ENCODE assay signal across 27 cellular contexts in genomic region chr4:159352609-159353008, GRCh38.
DNase-seq lines count a peak whose midpoint lies in the region; ATAC-seq and TF ChIP-seq lines count a peak whose summit lies in the region.
"Had no signal": no experiment of that assay in that cellular context is flagged by ENCODE, and none has a peak within 500 bp of the region (broad histone marks: within the 10 kb centered on the region; RNA-seq: fewer than 3 reads in every experiment).

No MANE protein-coding gene starts in this region.

- no peaks in the 10 kb centered on the region for H3K4me1 Mint-ChIP-seq in CD8-positive, alpha-beta memory T cell

- H3K9me3 Mint-ChIP-seq in CD8-positive, alpha-beta memory T cell: no peaks in the 10 kb centered on the region
- H3K9me3 Mint-ChIP-seq: CD8-positive, alpha-beta T cell had no signal

- H3K4me3 ChIP-seq in cardiac muscle cell: no peak overlapping the region
- H3K4me3 ChIP-seq in dorsolateral prefrontal cortex: peak overlapping the region in 2 of 59 donors; percentile 1 to 14
- H3K4me3 ChIP-seq in CD8-positive, alpha-beta memory T cell (ENCODE audit: low read length): no peak overlapping the region
- H3K4me3 ChIP-seq: K562 had no signal

- H3K27me3 Mint-ChIP-seq in CD8-positive, alpha-beta memory T cell: no peaks in the 10 kb centered on the region

- CTCF ChIA-PET in CD8-positive, alpha-beta memory T cell (lab: Charles Lee): no interaction called here

- no peak overlapping the region for H3K4me3 Mint-ChIP-seq in CD8-positive, alpha-beta memory T cell
- H3K4me3 Mint-ChIP-seq: CD8-positive, alpha-beta T cell had no signal

- H3K4me1 ChIP-seq in cardiac muscle cell (ENCODE audit: low read depth): peaks cover 29% of the 10 kb centered on the region
- H3K4me1 ChIP-seq in CD8-positive, alpha-beta memory T cell (ENCODE audit: insufficient read depth, low read length): no peaks in the 10 kb centered on the region

- H3K27ac ChIP-seq in cardiac muscle cell (peak overlapping the region; percentile 98), dorsolateral prefrontal cortex (peak overlapping the region in 44 of 59 donors; percentile 1 to 78 (median 32))
- H3K27ac ChIP-seq in CD8-positive, alpha-beta memory T cell (ENCODE audit: low read depth, low read length): no peak overlapping the region

- ATAC-seq in left cardiac atrium (no peak), HG02885 (IDR thresholded peaks at IDR 0.05; ENCODE audit: poor library complexity, unreplicated experiment) (no peak)
- ATAC-seq: CD8-positive, alpha-beta T cell; HCT116; HepG2; K562 had no signal

- no peaks in the 10 kb centered on the region for H3K9me3 ChIP-seq in cardiac muscle cell (ENCODE audit: low read depth)
- H3K9me3 ChIP-seq in CD8-positive, alpha-beta memory T cell (ENCODE audit: low read length): no peaks in the 10 kb centered on the region

- H3K27ac Mint-ChIP-seq in CD8-positive, alpha-beta memory T cell: peak overlapping the region in 1 of 8 donors; percentile 52
- H3K27ac Mint-ChIP-seq: CD8-positive, alpha-beta T cell had no signal

- POLR2A ChIA-PET in CD8-positive, alpha-beta memory T cell (lab: Charles Lee): no interaction called here

- no peak for DNase-seq in cardiac muscle cell (ENCODE audit: low read depth in 1 of 2, low spot score in 1 of 2)
- no peak for DNase-seq in left cardiac atrium
- DNase-seq in dorsolateral prefrontal cortex: peak in 4 of 10 donors; percentile 41 to 59 (median 44)
- peak; percentile 62 for DNase-seq in inferior parietal cortex (ENCODE audit: extremely low spot score)
- DNase-seq in NCI-H2171 (lab: John Stamatoyannopoulos, UW): no peak
- DNase-seq in NOMO-1 treated with DMSO at 0.1 percent for 48 hours (lab: John Stamatoyannopoulos, UW; ENCODE audit: unreplicated experiment): no peak
- no peak for DNase-seq in CD8-positive, alpha-beta memory T cell
- DNase-seq: CD8-positive, alpha-beta T cell; DMS 273 treated with DMSO at 0.1 percent for 48 hours; DMS79; EL; GF-D8; Kasumi-1; MV-4-11; NCI-H1105; NCI-H1436 treated with DMSO at 0.1 percent for 48 hours; NCI-H187 treated with DMSO at 0.1 percent for 48 hours; NCI-H446 treated with DMSO at 0.1 percent for 48 hours; NCI-H526; NCI-H82; NK-92 treated with Interleukin-12 subunit alpha and Interleukin-12 subunit beta, amount 100 ng/mL, for 24 hours; RPMI8226; SHP77 treated with DMSO at 0.1 percent for 48 hours had no signal

- peaks cover 59% of the 10 kb centered on the region for H3K36me3 ChIP-seq in cardiac muscle cell
- H3K36me3 ChIP-seq in CD8-positive, alpha-beta memory T cell (ENCODE audit: insufficient read depth, low read length): peaks cover 10% of the 10 kb centered on the region

- H3K36me3 Mint-ChIP-seq in CD8-positive, alpha-beta memory T cell: peaks cover 25 to 73% (median 49%) of the 10 kb centered on the region in 3 donors

- no peak for TF ChIP-seq CTCF in cardiac muscle cell (IDR thresholded peaks at IDR 0.05; ENCODE audit: low read depth, low read length)
- TF ChIP-seq CTCF in dorsolateral prefrontal cortex (IDR thresholded peaks at IDR 0.05 in 54 of 56, conservative IDR thresholded peaks at IDR 0.05 in 2 of 56; ENCODE audit: low read depth in 1 of 56, partially characterized antibody in 56 of 56): peak in 1 of 56 donors; percentile 10

- intact Hi-C loops in left cardiac atrium (cut with DNase I) (loop anchor here in 1 of 2 donors (5.0 kb wide), 1 partner anchor 95 kb away; no protein-coding TSS in a partner anchor), dorsolateral prefrontal cortex (cut with DNase I) (no loop called here)

- H3K27me3 ChIP-seq in cardiac muscle cell (no peaks in the 10 kb centered on the region), dorsolateral prefrontal cortex (no peaks in the 10 kb centered on the region)
- no peaks in the 10 kb centered on the region for H3K27me3 ChIP-seq in CD8-positive, alpha-beta memory T cell (ENCODE audit: insufficient read depth, low read length, poor library complexity, severe bottlenecking)
